In genomic region chr15:62809106-62809967, GRCh38 we compare ENCODE assay signal across 14 cellular contexts.
DNase-seq lines count a peak whose midpoint lies in the region; FAIRE-seq and TF ChIP-seq lines count a peak whose summit lies in the region.
"Had no signal": no experiment of that assay in that cellular context is flagged by ENCODE, and none has a peak within 500 bp of the region (broad histone marks: within the 10 kb centered on the region; RNA-seq: fewer than 3 reads in every experiment).

No MANE protein-coding gene starts in this region.

- intact Hi-C loops in testis (cut with DNase I; ENCODE audit: low total_unique reads), result no loop called here

- no peak for TF ChIP-seq POLR2A in testis (IDR thresholded peaks at IDR 0.05)

- no peak for TF ChIP-seq CTCF in testis (IDR thresholded peaks at IDR 0.05)

- DNase-seq in RKO (ENCODE audit: low spot score) (peak; percentile 26), fibroblast of peridontal ligament (ENCODE audit: extremely low read depth) (peak; percentile 48), skeletal muscle cell (ENCODE audit: low read depth) (peak; percentile 35), SW 1271 (lab: John Stamatoyannopoulos, UW) (no peak), testis (no peak)
- no peak for DNase-seq in stimulated activated CD4-positive, alpha-beta T cell treated with anti-CD3 and anti-CD28 coated beads, Interleukin-2, amount 100 ng/mL, for 48 hours
- DNase-seq: kidney glomerular epithelial cell; NCI-H1694; NCI-H82; stimulated activated CD4-positive, alpha-beta T cell treated with anti-CD3 and anti-CD28 coated beads, Interleukin-12 subunit alpha, Interleukin-12 subunit beta, amount 100 ng/mL, for 4 hours had no signal

- WGBS in testis, 2 donors, result 68 to 73% methylated on average over 8 of the region's 8 CpGs

- no peaks in the 10 kb centered on the region for H3K36me3 ChIP-seq in testis (ENCODE audit: low read depth, missing control alignments)

- H3K27ac ChIP-seq in testis, result no peak overlapping the region
- H3K27ac ChIP-seq: SJSA1, tibial nerve had no signal

- H3K9me3 ChIP-seq in testis, result no peaks in the 10 kb centered on the region
- H3K9me3 ChIP-seq: SJSA1, tibial nerve had no signal

- H3K4me3 ChIP-seq in skeletal muscle cell (ENCODE audit: low read depth, low read length), result no peak overlapping the region
- no peak overlapping the region for H3K4me3 ChIP-seq in testis
- H3K4me3 ChIP-seq: GM12878, SJSA1, tibial nerve had no signal

- H3K27me3 ChIP-seq in testis, result no peaks in the 10 kb centered on the region
- H3K27me3 ChIP-seq: SJSA1, tibial nerve had no signal

- FAIRE-seq in G401.6 (lab: Jason Lieb, UNC), result peak; percentile 58
- FAIRE-seq: GM12878 had no signal

- H3K4me1 ChIP-seq in testis, result no peaks in the 10 kb centered on the region
- H3K4me1 ChIP-seq: tibial nerve had no signal

Comparison
In these comparisons a context has a peak if more than half of its experiments do, and no peak if none do; other contexts are left out.
1. DNase-seq: peak in RKO (single experiment), fibroblast of peridontal ligament (single experiment) and skeletal muscle cell (single experiment); none in SW 1271 (0 of 2), testis (single experiment) and stimulated activated CD4-positive, alpha-beta T cell treated with anti-CD3 and anti-CD28 coated beads, Interleukin-2, amount 100 ng/mL, for 48 hours (0 of 2).